8 cellular contexts compared by ENCODE assay signal in the genomic region with DNA sequence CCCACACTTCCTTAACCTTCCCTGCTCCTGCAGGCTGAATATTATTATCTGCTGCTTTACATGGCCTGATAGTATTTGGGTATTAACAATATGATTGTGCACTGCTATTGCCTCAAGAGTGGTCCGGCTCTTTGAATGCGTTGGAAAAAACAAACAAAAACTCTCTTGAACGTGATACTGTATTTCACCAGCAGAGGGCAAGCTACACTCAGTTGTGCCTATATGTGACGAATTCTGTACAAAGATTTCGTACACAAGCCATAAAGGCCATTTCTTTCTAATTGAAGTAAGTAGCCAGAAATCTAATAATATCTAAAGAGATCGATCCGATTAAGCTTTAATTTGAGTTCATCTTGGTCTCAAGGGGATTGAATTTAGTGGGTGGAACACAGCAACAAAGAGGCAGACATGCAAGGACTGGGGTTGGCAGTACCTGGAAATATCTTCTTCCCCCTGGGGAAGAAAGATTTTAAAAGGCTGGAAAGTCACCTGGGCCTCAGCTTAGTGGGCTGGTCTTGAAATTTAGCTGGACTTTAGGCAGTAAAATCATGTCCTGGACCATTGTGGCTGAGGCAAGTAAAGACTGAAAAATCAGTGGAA. TPM values are rescaled to one million over a fixed set of nuclear protein-coding genes. Genes with fewer than 3 reads are reported as not detected.
DNase-seq lines count a peak whose midpoint lies in the region; ATAC-seq and TF ChIP-seq lines count a peak whose summit lies in the region.

No MANE protein-coding gene starts in this region.

- H3K4me1 ChIP-seq in testis, result no peaks in the 10 kb centered on the region

- peaks cover 4% of the 10 kb centered on the region for H3K27me3 ChIP-seq in kidney epithelial cell (ENCODE audit: control insufficient read depth, insufficient read depth, low read length)
- no peaks in the 10 kb centered on the region for H3K27me3 ChIP-seq in testis

- intact Hi-C loops in testis (cut with DNase I; ENCODE audit: low total_unique reads), result loop anchor here (10.0 kb wide), 1 partner anchor 262 kb away; no protein-coding TSS in a partner anchor

- H3K36me3 ChIP-seq in kidney epithelial cell (ENCODE audit: control insufficient read depth, insufficient read depth, low read length) (no peaks in the 10 kb centered on the region), testis (ENCODE audit: low read depth, missing control alignments) (no peaks in the 10 kb centered on the region)

- H3K4me3 ChIP-seq in kidney epithelial cell (ENCODE audit: low read depth, low read length), result no peak overlapping the region
- H3K4me3 ChIP-seq in testis, result no peak overlapping the region

- TF ChIP-seq POLR2A in testis (IDR thresholded peaks at IDR 0.05), result no peak

- DNase-seq in D341Med (ENCODE audit: low spot score) (peak; percentile 51), NCI-H69 (lab: John Stamatoyannopoulos, UW) (peak; percentile 51), brain pericyte (ENCODE audit: low read depth, low spot score) (peak; percentile 37), kidney epithelial cell (ENCODE audit: low read depth) (no peak), testis (peak; percentile 48)

- ATAC-seq in GM18870 (IDR thresholded peaks at IDR 0.05; ENCODE audit: unreplicated experiment), result peak; percentile 70
- ATAC-seq in HG03439 (IDR thresholded peaks at IDR 0.05; ENCODE audit: unreplicated experiment), result peak; percentile 89
- ATAC-seq in GM21825 (IDR thresholded peaks at IDR 0.05; ENCODE audit: unreplicated experiment), result no peak

- H3K27ac ChIP-seq in testis, result peak overlapping the region in 1 of 2 donors; percentile 7

- 10 to 15% methylated on average over 7 of the region's 7 CpGs for WGBS in testis, 2 donors

- peak; percentile 71 for TF ChIP-seq CTCF in kidney epithelial cell (IDR thresholded peaks at IDR 0.05; ENCODE audit: insufficient read depth, low read length, poor library complexity, severe bottlenecking)
- peak; percentile 77 to 92 (median 89) for TF ChIP-seq CTCF in testis (IDR thresholded peaks at IDR 0.05)

- H3K9me3 ChIP-seq in testis, result no peaks in the 10 kb centered on the region

RNA-seq across cellular contexts. Expression of gene RAB6D, which starts 49.3 kb away (rescaled TPM):
- total RNA-seq in kidney epithelial cell (0.27 and 0.63 TPM in 2 replicates), testis (1 to 10 TPM; 1.7 to 2.5 TPM)
- polyA plus RNA-seq in testis (ENCODE audit: insufficient read depth, low read depth, low replicate concordance), result 1.3 TPM
